ENCODE assay signal across 19 cellular contexts in the genomic region with DNA sequence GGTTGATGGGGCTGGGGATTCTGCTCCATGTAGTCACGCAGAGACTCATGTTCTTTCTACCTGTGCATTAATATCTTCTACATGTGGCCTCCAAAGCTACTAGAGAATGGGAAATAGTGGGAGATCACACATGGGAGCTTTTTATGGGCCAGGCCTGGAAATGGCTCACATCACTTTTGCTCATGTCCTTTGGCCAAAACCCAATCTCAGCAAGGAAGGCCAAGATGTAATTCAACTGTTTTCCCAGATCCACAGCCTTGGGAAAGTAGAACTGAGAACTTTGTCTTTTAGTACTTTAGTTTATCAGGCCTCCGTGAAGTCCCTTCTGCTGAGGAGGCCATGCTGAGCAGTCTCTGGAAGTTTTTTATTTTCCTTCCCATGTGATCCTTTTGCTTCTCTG.
DNase-seq lines count a peak whose midpoint lies in the region; ATAC-seq, FAIRE-seq and TF ChIP-seq lines count a peak whose summit lies in the region.
"Had no signal": no experiment of that assay in that cellular context is flagged by ENCODE, and none has a peak within 500 bp of the region (broad histone marks: within the 10 kb centered on the region; RNA-seq: fewer than 3 reads in every experiment).

No MANE protein-coding gene starts in this region.

- H3K9me3 ChIP-seq in PC-3 (ENCODE audit: low read length) (no peaks in the 10 kb centered on the region), fibroblast of lung (ENCODE audit: control insufficient read depth, insufficient read depth, low read depth, low read length) (no peaks in the 10 kb centered on the region), muscle layer of colon (ENCODE audit: low read length) (no peaks in the 10 kb centered on the region)
- H3K9me3 ChIP-seq: MG63, transverse colon had no signal

- no peak overlapping the region for H3K27ac Mint-ChIP-seq in GM23338
- H3K27ac Mint-ChIP-seq: activated CD4-positive, alpha-beta T cell treated with anti-CD3 and anti-CD28 coated beads, Interleukin-2, amount 10 ng/mL, durations not matched to agents 24 days and 14 days; activated naive CD8-positive, alpha-beta T cell treated with anti-CD3 and anti-CD28 coated beads, Interleukin-2, amount 50 U/mL, for 24 hours; CD4-positive, alpha-beta T cell; stimulated activated memory B cell treated with anti-CD40 and anti-IgM and Interleukin-4, amounts not matched to agents 10 μg/mL and 1 μg/mL and 100 μg/mL, for 72 hours; T-helper 17 cell had no signal

- H3K9me2 ChIP-seq in PC-3 (replicated peaks; ENCODE audit: low read length) (no peaks in the 10 kb centered on the region), GM23338 (ENCODE audit: insufficient read depth) (no peaks in the 10 kb centered on the region)

- H3K4me1 Mint-ChIP-seq in GM23338 = peaks cover 3% of the 10 kb centered on the region; the same call in 1 of the 3 replicates
- H3K4me1 Mint-ChIP-seq: activated CD4-positive, alpha-beta T cell treated with anti-CD3 and anti-CD28 coated beads, Interleukin-2, amount 10 ng/mL, durations not matched to agents 24 days and 14 days; activated naive CD8-positive, alpha-beta T cell treated with anti-CD3 and anti-CD28 coated beads, Interleukin-2, amount 50 U/mL, for 24 hours; stimulated activated memory B cell treated with anti-CD40 and anti-IgM and Interleukin-4, amounts not matched to agents 10 μg/mL and 1 μg/mL and 100 μg/mL, for 72 hours; T-helper 17 cell had no signal

- H3K4me3 ChIP-seq in PC-3 (ENCODE audit: low read length) (no peak overlapping the region), fibroblast of lung (replicated peaks in 1 of 4; ENCODE audit: control extremely low read depth in 1 of 4, insufficient read depth in 1 of 4, low read depth in 3 of 4, low read length in 4 of 4) (no peak overlapping the region), muscle layer of colon (ENCODE audit: low read depth in 1 of 2, low read length in 2 of 2) (no peak overlapping the region), GM23338 (no peak overlapping the region)
- H3K4me3 ChIP-seq: dorsolateral prefrontal cortex, MG63, transverse colon had no signal

- H3K79me2 ChIP-seq in PC-3 (ENCODE audit: low read length) (no peaks in the 10 kb centered on the region), fibroblast of lung (ENCODE audit: control insufficient read depth, insufficient read depth, low read length) (no peaks in the 10 kb centered on the region), GM23338 (replicated peaks; ENCODE audit: insufficient read depth) (no peaks in the 10 kb centered on the region)

- H3K4me1 ChIP-seq in PC-3 (ENCODE audit: insufficient read depth, low read length) = peaks cover 14% of the 10 kb centered on the region; the same call in 1 of the 2 replicates
- H3K4me1 ChIP-seq in fibroblast of lung (ENCODE audit: control insufficient read depth, extremely low read depth, insufficient read depth, low read length) = peaks cover 13% of the 10 kb centered on the region
- peaks cover 14% of the 10 kb centered on the region for H3K4me1 ChIP-seq in muscle layer of colon (ENCODE audit: insufficient read depth, low read length)
- no peaks in the 10 kb centered on the region for H3K4me1 ChIP-seq in GM23338 (ENCODE audit: insufficient read depth)

- H3K4me2 ChIP-seq in PC-3 (ENCODE audit: low read length) (no peak overlapping the region), fibroblast of lung (ENCODE audit: extremely low read depth, insufficient read depth, low read length) (no peak overlapping the region), GM23338 (no peak overlapping the region)

- no peak for FAIRE-seq in RCC 7860 (lab: Jason Lieb, UNC)

- H3K27ac ChIP-seq in PC-3 (ENCODE audit: low read length) (peak overlapping the region; percentile 67), fibroblast of lung (ENCODE audit: insufficient read depth, low read length) (peak overlapping the region; percentile 15), muscle layer of colon (ENCODE audit: low read depth, low read length) (peak overlapping the region; percentile 24), GM23338 (ENCODE audit: low read depth) (no peak overlapping the region)

- H3K36me3 Mint-ChIP-seq in GM23338 (ENCODE audit: low read depth) = peaks cover 19% of the 10 kb centered on the region

- no peak overlapping the region for H3K4me3 Mint-ChIP-seq in GM23338
- H3K4me3 Mint-ChIP-seq: activated CD4-positive, alpha-beta T cell treated with anti-CD3 and anti-CD28 coated beads, Interleukin-2, amount 10 ng/mL, durations not matched to agents 24 days and 14 days; activated naive CD8-positive, alpha-beta T cell treated with anti-CD3 and anti-CD28 coated beads, Interleukin-2, amount 50 U/mL, for 24 hours; CD4-positive, alpha-beta T cell; stimulated activated memory B cell treated with anti-CD40 and anti-IgM and Interleukin-4, amounts not matched to agents 10 μg/mL and 1 μg/mL and 100 μg/mL, for 72 hours; T-helper 17 cell had no signal

- CTCF ChIA-PET in PC-3 (lab: Charles Lee) = no interaction called here

- H2AFZ ChIP-seq in PC-3 (ENCODE audit: low read length) (no peak overlapping the region), fibroblast of lung (ENCODE audit: low read length) (no peak overlapping the region), GM23338 (no peak overlapping the region)

- POLR2A ChIA-PET in PC-3 (lab: Charles Lee; ENCODE audit: unreplicated experiment) = no interaction called here

- H3K9ac ChIP-seq in PC-3 (ENCODE audit: low read length) = peak overlapping the region; percentile 2; the same call in 1 of the 2 replicates
- H3K9ac ChIP-seq in fibroblast of lung (ENCODE audit: insufficient read depth, low read length) = no peak overlapping the region
- no peak overlapping the region for H3K9ac ChIP-seq in muscle layer of colon (ENCODE audit: low read length)

- intact Hi-C loops in PC-3 (cut with micrococcal nuclease) = no loop called here

- no peak for TF ChIP-seq CTCF in PC-3 (conservative IDR thresholded peaks at IDR 0.05; ENCODE audit: low read depth, low read length)
- TF ChIP-seq CTCF in fibroblast of lung (conservative IDR thresholded peaks at IDR 0.05 in 1 of 2, IDR thresholded peaks at IDR 0.05 in 1 of 2; ENCODE audit: low read depth in 1 of 2, low read length in 2 of 2) = no peak
- TF ChIP-seq CTCF in GM23338 (conservative IDR thresholded peaks at IDR 0.05; ENCODE audit: low read depth in 2 of 2) = no peak

- BruUV-seq in PC-3 (replicated peaks; lab: Mats Ljungman, UMichigan) = no TSS peak

- H3K36me3 ChIP-seq in PC-3 (ENCODE audit: low read depth, low read length) (no peaks in the 10 kb centered on the region), fibroblast of lung (ENCODE audit: control insufficient read depth, insufficient read depth, low read length) (no peaks in the 10 kb centered on the region), muscle layer of colon (ENCODE audit: insufficient read depth, low read length) (no peaks in the 10 kb centered on the region), GM23338 (ENCODE audit: insufficient read depth) (no peaks in the 10 kb centered on the region; the same call in 1 of the 2 replicates)
- H3K36me3 ChIP-seq: MG63, transverse colon had no signal

- DNase-seq in PC-3 = no peak
- no peak for DNase-seq in fibroblast of lung (ENCODE audit: low read depth in 2 of 2)
- DNase-seq in stromal cell of bone marrow (ENCODE audit: low read depth) = peak; percentile 48
- no peak for DNase-seq in GM23338 (ENCODE audit: low spot score)
- DNase-seq in retina = no peak
- DNase-seq in RCC 7860 (ENCODE audit: low spot score) = no peak
- DNase-seq in Kasumi-1 (lab: John Stamatoyannopoulos, UW) = no peak
- DNase-seq: activated CD4-positive, alpha-beta T cell treated with anti-CD3 and anti-CD28 coated beads, Interleukin-2, amount 10 ng/mL, durations not matched to agents 24 days and 14 days; activated naive CD8-positive, alpha-beta T cell treated with anti-CD3 and anti-CD28 coated beads, Interleukin-2, amount 50 U/mL, for 24 hours; CD4-positive, alpha-beta T cell; dorsolateral prefrontal cortex; GDM1; MG63; NCI-H146; SIG-M5; T-helper 17 cell; transverse colon had no signal

- H4K20me1 ChIP-seq in PC-3 (ENCODE audit: low read length) = no peaks in the 10 kb centered on the region
- no peaks in the 10 kb centered on the region for H4K20me1 ChIP-seq in fibroblast of lung (ENCODE audit: control insufficient read depth, extremely low read depth, insufficient read depth, low read length)
- H4K20me1 ChIP-seq in GM23338 (replicated peaks; ENCODE audit: insufficient read depth) = no peaks in the 10 kb centered on the region

- no peak for ATAC-seq in PC-3
- no peak for ATAC-seq in GM23338
- ATAC-seq: activated naive CD8-positive, alpha-beta T cell treated with anti-CD3 and anti-CD28 coated beads, Interleukin-2, amount 50 U/mL, for 24 hours; stimulated activated memory B cell treated with anti-CD40 and anti-IgM and Interleukin-4, amounts not matched to agents 10 μg/mL and 1 μg/mL and 100 μg/mL, for 72 hours; T-helper 17 cell had no signal

- H3K9me3 Mint-ChIP-seq in GM23338 = peaks cover 18% of the 10 kb centered on the region
- H3K9me3 Mint-ChIP-seq: activated naive CD8-positive, alpha-beta T cell treated with anti-CD3 and anti-CD28 coated beads, Interleukin-2, amount 50 U/mL, for 24 hours; CD4-positive, alpha-beta T cell had no signal

- H3F3A ChIP-seq in PC-3 (ENCODE audit: low read length, unreplicated experiment) = no peaks in the 10 kb centered on the region
- no peaks in the 10 kb centered on the region for H3F3A ChIP-seq in GM23338 (replicated peaks; ENCODE audit: low read depth)

- peaks cover 4% of the 10 kb centered on the region for H3K27me3 Mint-ChIP-seq in GM23338 (ENCODE audit: insufficient read depth, low read depth, poor library complexity)
- H3K27me3 Mint-ChIP-seq: CD4-positive, alpha-beta T cell; T-helper 17 cell had no signal

- H3K27me3 ChIP-seq in PC-3 (ENCODE audit: low read length) (no peaks in the 10 kb centered on the region), fibroblast of lung (ENCODE audit: control insufficient read depth, insufficient read depth, low read length) (no peaks in the 10 kb centered on the region), muscle layer of colon (ENCODE audit: control insufficient read depth in 1 of 2, insufficient read depth in 2 of 2, low read length in 2 of 2) (no peaks in the 10 kb centered on the region), GM23338 (ENCODE audit: insufficient read depth) (no peaks in the 10 kb centered on the region)
- H3K27me3 ChIP-seq: MG63, transverse colon had no signal

TF ChIP-seq in GM23338, 12 proteins besides CTCF, POLR2A, EP300 and RAD21:
- TF ChIP-seq NANOG (IDR thresholded peaks at IDR 0.05; ENCODE audit: borderline replicate concordance) = no peak
- TF ChIP-seq ZNF114 (CRISPR knock-in tag; IDR thresholded peaks at IDR 0.05) = no peak
- no peak for TF ChIP-seq POLR2AphosphoS5 (IDR thresholded peaks at IDR 0.05; ENCODE audit: low read depth)
